9 cellular contexts compared by ENCODE assay signal in the genomic region with DNA sequence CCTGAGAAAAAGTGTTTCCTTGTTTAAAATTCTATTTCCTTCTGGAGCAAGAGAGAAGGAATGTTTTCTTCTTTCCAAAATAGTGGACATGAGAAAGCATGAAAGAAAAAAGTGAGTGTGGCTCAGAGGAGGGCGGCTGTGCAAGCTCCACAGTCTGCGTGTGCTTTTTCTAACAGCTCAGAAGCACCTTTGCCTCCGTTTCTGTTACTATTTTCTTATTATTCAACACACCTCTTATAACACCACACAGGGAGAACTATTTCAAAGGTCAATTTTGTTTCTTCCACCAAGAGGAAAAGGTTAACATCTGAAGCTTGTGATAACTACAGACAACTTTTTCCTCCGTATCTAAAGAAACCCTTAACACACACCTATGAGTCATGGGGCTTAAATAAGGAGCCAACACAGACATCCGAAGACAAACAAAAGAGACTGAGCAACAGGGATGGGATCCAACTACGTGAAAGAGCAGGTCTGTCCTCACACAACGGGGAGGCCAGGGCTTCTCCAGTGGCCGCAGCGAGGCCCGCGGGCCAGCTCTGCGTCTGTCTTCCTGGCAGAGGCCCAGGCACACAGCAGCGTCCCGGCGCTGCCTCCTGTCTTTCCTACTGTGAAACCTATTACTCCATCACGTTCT. TPM values are rescaled to one million over a fixed set of nuclear protein-coding genes. Genes with fewer than 3 reads are reported as not detected.
DNase-seq lines count a peak whose midpoint lies in the region; ATAC-seq, FAIRE-seq and TF ChIP-seq lines count a peak whose summit lies in the region.
"Had no signal": no experiment of that assay in that cellular context is flagged by ENCODE, and none has a peak within 500 bp of the region (broad histone marks: within the 10 kb centered on the region; RNA-seq: fewer than 3 reads in every experiment).

No MANE protein-coding gene starts in this region.

- H3K27me3 ChIP-seq in SJSA1 (replicated peaks) (no peaks in the 10 kb centered on the region), rectal smooth muscle tissue (ENCODE audit: control insufficient read depth, insufficient read depth, low read length) (no peaks in the 10 kb centered on the region), H7 (ENCODE audit: control insufficient read depth, insufficient read depth, low read length) (no peaks in the 10 kb centered on the region), A673 (replicated peaks; ENCODE audit: insufficient read depth, low read depth, low read length, poor library complexity) (no peaks in the 10 kb centered on the region)

- H3K9me3 ChIP-seq in SJSA1 (replicated peaks) (no peaks in the 10 kb centered on the region), A673 (ENCODE audit: low read depth, low read length, poor library complexity, severe bottlenecking) (no peaks in the 10 kb centered on the region)

- DNase-seq in H54 (ENCODE audit: insufficient read length, low spot score) (peak; percentile 73), SJSA1 (ENCODE audit: low read depth in 1 of 2, low spot score in 2 of 2) (peak; percentile 58 to 64), fibroblast of gingiva (ENCODE audit: low read depth) (peak; percentile 71), H7 (no peak), A673 (ENCODE audit: low spot score) (no peak)
- no peak for DNase-seq in stimulated activated CD4-positive, alpha-beta T cell treated with anti-CD3 and anti-CD28 coated beads, Interleukin-2, amount 100 ng/mL, for 48 hours
- DNase-seq: T-helper 2 cell had no signal

- intact Hi-C loops in A673 (cut with micrococcal nuclease; ENCODE audit: unreplicated experiment): no loop called here

- H3K27ac ChIP-seq in SJSA1: peak overlapping the region; percentile 33
- peak overlapping the region; percentile 83 for H3K27ac ChIP-seq in rectal smooth muscle tissue (ENCODE audit: low read depth, low read length)
- no peak overlapping the region for H3K27ac ChIP-seq in A673 (ENCODE audit: low read depth, low read length, poor library complexity, severe bottlenecking)

- BruUV-seq in A673 (replicated peaks; lab: Mats Ljungman, UMichigan): no TSS peak

- TF ChIP-seq CTCF in A673 (conservative IDR thresholded peaks at IDR 0.05; ENCODE audit: low read depth, low read length): no peak

- H3K4me3 ChIP-seq in SJSA1: no peak overlapping the region
- no peak overlapping the region for H3K4me3 ChIP-seq in rectal smooth muscle tissue (ENCODE audit: low read length)
- H3K4me3 ChIP-seq in H7 (ENCODE audit: insufficient read depth, low read depth, low read length): no peak overlapping the region
- no peak overlapping the region for H3K4me3 ChIP-seq in A673 (ENCODE audit: low read depth, low read length, poor library complexity, severe bottlenecking)

- POLR2A ChIA-PET in A673 (lab: Charles Lee; ENCODE audit: low non-redundant PET): no interaction called here

- H3K9ac ChIP-seq in rectal smooth muscle tissue (ENCODE audit: low read length): no peak overlapping the region

- peak; percentile 20 for FAIRE-seq in H54 (lab: Jason Lieb, UNC)

- TF ChIP-seq POLR2A in H54 (IDR thresholded peaks at IDR 0.05; ENCODE audit: low read depth, low read length): no peak

- ATAC-seq in HG03039 (IDR thresholded peaks at IDR 0.05; ENCODE audit: unreplicated experiment): no peak

- CTCF ChIA-PET in A673 (lab: Charles Lee): no interaction called here

- H3K4me1 ChIP-seq in SJSA1 (replicated peaks): peaks cover 23% of the 10 kb centered on the region
- H3K4me1 ChIP-seq in rectal smooth muscle tissue (ENCODE audit: control insufficient read depth, insufficient read depth, low read length): peaks cover 21% of the 10 kb centered on the region
- no peaks in the 10 kb centered on the region for H3K4me1 ChIP-seq in A673 (ENCODE audit: insufficient read depth, low read length, poor library complexity, severe bottlenecking)

- H3K36me3 ChIP-seq in SJSA1 (peaks cover 55% of the 10 kb centered on the region), rectal smooth muscle tissue (ENCODE audit: control insufficient read depth, insufficient read depth, low read length) (peaks cover 20% of the 10 kb centered on the region), H7 (replicated peaks; ENCODE audit: control insufficient read depth, insufficient read depth, low read length) (peaks cover 19% of the 10 kb centered on the region), A673 (ENCODE audit: insufficient read depth, low read length, poor library complexity, severe bottlenecking) (peaks cover 15% of the 10 kb centered on the region)

RNA-seq across cellular contexts. Expression of a gene that starts 36.2 kb away (rescaled TPM):
- total RNA-seq in SJSA1 (2014; rRNA removed; shearing (Covaris generic)): 54.5 and 61.4 TPM in 2 replicates
- total RNA-seq in H7 (2014; rRNA removed; shearing (Covaris generic)): 41.1 and 50.9 TPM in 2 replicates
- total RNA-seq in A673 (2021): 127 and 129 TPM in 2 replicates

Comparison
In these comparisons a context has a peak if more than half of its experiments do, and no peak if none do; other contexts are left out.
1. DNase-seq: peak in H54 (single experiment), SJSA1 (2 of 2) and fibroblast of gingiva (single experiment); none in H7 (single experiment), stimulated activated CD4-positive, alpha-beta T cell treated with anti-CD3 and anti-CD28 coated beads, Interleukin-2, amount 100 ng/mL, for 48 hours (0 of 2) and A673 (single experiment).